1 cellular context compared by ENCODE assay signal in genomic region chr4:124334119-124334518, GRCh38.
TF ChIP-seq lines count a peak whose summit lies in the region.

No MANE protein-coding gene starts in this region.

TF ChIP-seq in Ishikawa, 13 proteins besides CTCF, POLR2A, EP300 and RAD21 (continued from another document):
- TF ChIP-seq, protein P1, sequence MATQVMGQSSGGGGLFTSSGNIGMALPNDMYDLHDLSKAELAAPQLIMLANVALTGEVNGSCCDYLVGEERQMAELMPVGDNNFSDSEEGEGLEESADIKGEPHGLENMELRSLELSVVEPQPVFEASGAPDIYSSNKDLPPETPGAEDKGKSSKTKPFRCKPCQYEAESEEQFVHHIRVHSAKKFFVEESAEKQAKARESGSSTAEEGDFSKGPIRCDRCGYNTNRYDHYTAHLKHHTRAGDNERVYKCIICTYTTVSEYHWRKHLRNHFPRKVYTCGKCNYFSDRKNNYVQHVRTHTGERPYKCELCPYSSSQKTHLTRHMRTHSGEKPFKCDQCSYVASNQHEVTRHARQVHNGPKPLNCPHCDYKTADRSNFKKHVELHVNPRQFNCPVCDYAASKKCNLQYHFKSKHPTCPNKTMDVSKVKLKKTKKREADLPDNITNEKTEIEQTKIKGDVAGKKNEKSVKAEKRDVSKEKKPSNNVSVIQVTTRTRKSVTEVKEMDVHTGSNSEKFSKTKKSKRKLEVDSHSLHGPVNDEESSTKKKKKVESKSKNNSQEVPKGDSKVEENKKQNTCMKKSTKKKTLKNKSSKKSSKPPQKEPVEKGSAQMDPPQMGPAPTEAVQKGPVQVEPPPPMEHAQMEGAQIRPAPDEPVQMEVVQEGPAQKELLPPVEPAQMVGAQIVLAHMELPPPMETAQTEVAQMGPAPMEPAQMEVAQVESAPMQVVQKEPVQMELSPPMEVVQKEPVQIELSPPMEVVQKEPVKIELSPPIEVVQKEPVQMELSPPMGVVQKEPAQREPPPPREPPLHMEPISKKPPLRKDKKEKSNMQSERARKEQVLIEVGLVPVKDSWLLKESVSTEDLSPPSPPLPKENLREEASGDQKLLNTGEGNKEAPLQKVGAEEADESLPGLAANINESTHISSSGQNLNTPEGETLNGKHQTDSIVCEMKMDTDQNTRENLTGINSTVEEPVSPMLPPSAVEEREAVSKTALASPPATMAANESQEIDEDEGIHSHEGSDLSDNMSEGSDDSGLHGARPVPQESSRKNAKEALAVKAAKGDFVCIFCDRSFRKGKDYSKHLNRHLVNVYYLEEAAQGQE (IDR thresholded peaks at IDR 0.05; ENCODE audit: low read depth), result no peak
- TF ChIP-seq CEBPB (IDR thresholded peaks at IDR 0.05) (no peak), EGR1 (IDR thresholded peaks at IDR 0.05) (no peak)
